ENCODE assay signal across 9 cellular contexts in genomic region chr6:135722679-135723078, GRCh38.
DNase-seq lines count a peak whose midpoint lies in the region; ATAC-seq, FAIRE-seq and TF ChIP-seq lines count a peak whose summit lies in the region.
"Had no signal": no experiment of that assay in that cellular context is flagged by ENCODE, and none has a peak within 500 bp of the region (broad histone marks: within the 10 kb centered on the region; RNA-seq: fewer than 3 reads in every experiment).

No MANE protein-coding gene starts in this region.

- no peak overlapping the region for H3K4me3 Mint-ChIP-seq in glutamatergic neuron (ENCODE audit: unreplicated experiment)

- TF ChIP-seq CTCF in osteoblast (IDR thresholded peaks at IDR 0.05; ENCODE audit: extremely low read depth, low read depth, low read length) (no peak), glutamatergic neuron (IDR thresholded peaks at IDR 0.05; ENCODE audit: partially characterized antibody, unreplicated experiment) (no peak)

- peak overlapping the region; percentile 76 for H3K4me2 ChIP-seq in osteoblast (ENCODE audit: insufficient read depth, low read length)

- peak; percentile 53 for FAIRE-seq in GM18507 (lab: Jason Lieb, UNC)
- FAIRE-seq: endometrium had no signal

- no peaks in the 10 kb centered on the region for H3K27me3 Mint-ChIP-seq in glutamatergic neuron (ENCODE audit: unreplicated experiment)

- peaks cover 13% of the 10 kb centered on the region for H3K4me1 ChIP-seq in osteoblast (ENCODE audit: insufficient read depth, low read length)

- peaks cover 6% of the 10 kb centered on the region for H3K36me3 Mint-ChIP-seq in glutamatergic neuron (ENCODE audit: unreplicated experiment)

- H3K36me3 ChIP-seq in osteoblast (ENCODE audit: insufficient read depth, low read length) = no peaks in the 10 kb centered on the region

- H3K4me3 ChIP-seq in osteoblast (ENCODE audit: insufficient read depth, low read length) = peak overlapping the region; percentile 33

- peak overlapping the region; percentile 95 for H3K27ac ChIP-seq in osteoblast (ENCODE audit: low read depth, low read length)

- no peak overlapping the region for H3K27ac Mint-ChIP-seq in glutamatergic neuron (ENCODE audit: unreplicated experiment)

- ATAC-seq in HG03108 (IDR thresholded peaks at IDR 0.05; ENCODE audit: unreplicated experiment) = peak; percentile 67

- H3K27me3 ChIP-seq in osteoblast (ENCODE audit: insufficient read depth, low read length) = no peaks in the 10 kb centered on the region

- no peaks in the 10 kb centered on the region for H3K4me1 Mint-ChIP-seq in glutamatergic neuron (ENCODE audit: low read depth, unreplicated experiment)

- H3K9me3 ChIP-seq in osteoblast (ENCODE audit: low read depth, low read length) = peaks cover 1% of the 10 kb centered on the region

- no peaks in the 10 kb centered on the region for H3K79me2 ChIP-seq in osteoblast (ENCODE audit: insufficient read depth, low read length)

- no peaks in the 10 kb centered on the region for H4K20me1 ChIP-seq in osteoblast (ENCODE audit: insufficient read depth, low read length)

- DNase-seq in GM18507 (ENCODE audit: extremely low spot score, insufficient read length, low read depth) (peak; percentile 7), amniotic stem cell (lab: John Stamatoyannopoulos, UW) (peak; percentile 59), osteoblast (ENCODE audit: insufficient read length, low spot score, missing footprints) (peak; percentile 82), glutamatergic neuron (no peak), GM19238 (ENCODE audit: insufficient read length, low spot score) (no peak), anterior cingulate cortex (lab: John Stamatoyannopoulos, UW) (no peak), hippocampal formation (lab: John Stamatoyannopoulos, UW) (no peak)

- peaks cover 7% of the 10 kb centered on the region for H3K9me3 Mint-ChIP-seq in glutamatergic neuron (ENCODE audit: unreplicated experiment)

- H2AFZ ChIP-seq in osteoblast (ENCODE audit: low read length) = peak overlapping the region; percentile 69

Comparison
In these comparisons a context has a peak if more than half of its experiments do, and no peak if none do; other contexts are left out.
1. DNase-seq: peak in GM18507 (single experiment), amniotic stem cell (single experiment) and osteoblast (single experiment); none in glutamatergic neuron (single experiment), GM19238 (single experiment), anterior cingulate cortex (0 of 58) and hippocampal formation (0 of 2).